27 cellular contexts compared by ENCODE assay signal in the genomic region with DNA sequence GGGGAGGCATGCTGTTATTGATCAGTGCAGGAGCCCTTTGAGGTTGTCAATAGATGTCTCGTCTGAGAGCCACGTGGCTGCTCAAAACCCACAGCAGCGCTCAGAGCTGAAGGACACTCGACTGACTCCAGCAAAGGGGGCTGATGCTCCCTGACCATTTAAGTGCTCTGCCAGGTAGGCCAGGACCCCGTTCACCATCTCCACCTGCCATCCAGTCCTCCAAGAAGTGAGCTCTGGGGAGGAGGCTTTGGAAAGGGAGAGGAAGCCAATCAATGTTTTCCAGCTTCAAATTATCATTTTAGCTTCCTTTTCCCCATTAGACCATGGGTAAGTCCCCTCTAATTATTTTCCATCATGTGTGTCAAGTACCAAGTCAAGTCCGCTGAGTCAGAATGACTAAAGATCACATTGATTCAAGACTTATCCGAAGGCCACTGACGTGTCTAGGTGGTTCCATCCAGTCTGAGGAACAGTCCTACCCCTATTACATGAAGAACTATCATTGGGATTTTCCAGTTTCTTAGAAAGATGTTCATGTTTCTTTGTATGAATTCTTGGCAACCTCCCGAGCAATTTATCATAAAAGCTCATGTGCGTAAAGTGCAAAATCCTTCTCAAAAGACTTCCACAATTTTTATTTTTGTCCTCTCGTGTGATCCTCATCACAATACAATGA.
A peak's percentile ranks its signal among the peaks of the same experiment; 100 is the strongest.
DNase-seq lines count a peak whose midpoint lies in the region; ATAC-seq and TF ChIP-seq lines count a peak whose summit lies in the region.
"Had no signal": no experiment of that assay in that cellular context is flagged by ENCODE, and none has a peak within 500 bp of the region (broad histone marks: within the 10 kb centered on the region; RNA-seq: fewer than 3 reads in every experiment).

No MANE protein-coding gene starts in this region.

- no peaks in the 10 kb centered on the region for H3K9me3 Mint-ChIP-seq in HFFc6
- H3K9me3 Mint-ChIP-seq: activated naive CD8-positive, alpha-beta T cell treated with anti-CD3 and anti-CD28 coated beads, Interleukin-2, amount 50 U/mL, for 24 hours; H9; neural progenitor cell had no signal

- DNase-seq in A172 (ENCODE audit: low spot score) (peak; percentile 92), HT1080 (ENCODE audit: low read depth) (peak; percentile 70), astrocyte of the hippocampus (ENCODE audit: low read depth, low spot score) (peak; percentile 35), fibroblast of the aortic adventitia (ENCODE audit: low read depth) (peak; percentile 73), NCI-H2171 treated with DMSO at 0.1 percent for 48 hours (lab: John Stamatoyannopoulos, UW) (no peak), DMS 273 (lab: John Stamatoyannopoulos, UW; ENCODE audit: unreplicated experiment) (no peak), HFFc6 (no peak)
- DNase-seq: 8988T; activated CD4-positive, CD25-positive, alpha-beta regulatory T cell treated with anti-CD3 and anti-CD28 coated beads, Interleukin-2, amount 50 U/mL, for 72 hours; activated CD8-positive, alpha-beta memory T cell treated with anti-CD3 and anti-CD28 coated beads for 24 hours; activated gamma-delta T cell treated with Interleukin-2 at 50 U/mL for 16 hours; activated naive CD8-positive, alpha-beta T cell treated with anti-CD3 and anti-CD28 coated beads, Interleukin-2, amount 50 U/mL, for 24 hours; activated T-cell treated with anti-CD3 and anti-CD28 coated beads, Interleukin-2, amount 50 U/mL, for 1 hour; colonic mucosa; effector memory CD4-positive, alpha-beta T cell; H9; NCI-H1092 treated with DMSO at 0.1 percent for 48 hours; NCI-H2029; NCI-H345; SHP77 treated with DMSO at 0.1 percent for 48 hours; stimulated activated CD4-positive, alpha-beta T cell treated with anti-CD3 and anti-CD28 coated beads, Interleukin-1b, Interleukin-23, amount 100 ng/mL, for 48 hours had no signal

- ATAC-seq in GM19351 (IDR thresholded peaks at IDR 0.05; ENCODE audit: unreplicated experiment): no peak
- ATAC-seq: activated naive CD8-positive, alpha-beta T cell treated with anti-CD3 and anti-CD28 coated beads, Interleukin-2, amount 50 U/mL, for 24 hours had no signal

- no peak overlapping the region for H3K4me3 ChIP-seq in fibroblast of the aortic adventitia (ENCODE audit: low read depth, low read length)
- H3K4me3 ChIP-seq: colonic mucosa, esophagus muscularis mucosa, lung, neural progenitor cell, skin epidermis had no signal

- no peak overlapping the region for H3K27ac Mint-ChIP-seq in HFFc6
- H3K27ac Mint-ChIP-seq: activated naive CD8-positive, alpha-beta T cell treated with anti-CD3 and anti-CD28 coated beads, Interleukin-2, amount 50 U/mL, for 24 hours; B cell; H9; neural progenitor cell had no signal

- H3K4me3 Mint-ChIP-seq in HFFc6: no peak overlapping the region
- H3K4me3 Mint-ChIP-seq: activated naive CD8-positive, alpha-beta T cell treated with anti-CD3 and anti-CD28 coated beads, Interleukin-2, amount 50 U/mL, for 24 hours; B cell; H9; neural progenitor cell had no signal

- peaks cover 15% of the 10 kb centered on the region for H3K4me1 Mint-ChIP-seq in HFFc6 (ENCODE audit: low read depth)
- H3K4me1 Mint-ChIP-seq: activated naive CD8-positive, alpha-beta T cell treated with anti-CD3 and anti-CD28 coated beads, Interleukin-2, amount 50 U/mL, for 24 hours; B cell had no signal

- no peak for TF ChIP-seq CTCF in fibroblast of the aortic adventitia (IDR thresholded peaks at IDR 0.05; ENCODE audit: insufficient read depth, low read length)
- TF ChIP-seq CTCF in HFFc6 (IDR thresholded peaks at IDR 0.05): no peak

- H3K36me3 Mint-ChIP-seq in HFFc6 (ENCODE audit: low read depth): no peaks in the 10 kb centered on the region
- H3K36me3 Mint-ChIP-seq: neural progenitor cell had no signal

- peaks cover 13% of the 10 kb centered on the region for H3K27me3 Mint-ChIP-seq in HFFc6 (ENCODE audit: insufficient read depth)
- H3K27me3 Mint-ChIP-seq: B cell had no signal

Comparison
In these comparisons a context has a peak if more than half of its experiments do, and no peak if none do; other contexts are left out.
1. DNase-seq: peak in A172 (single experiment), HT1080 (single experiment), astrocyte of the hippocampus (single experiment) and fibroblast of the aortic adventitia (single experiment); none in NCI-H2171 treated with DMSO at 0.1 percent for 48 hours (single experiment), DMS 273 (single experiment) and HFFc6 (single experiment).